36 cellular contexts compared by ENCODE assay signal in genomic region chr9:74096420-74096819, GRCh38.
"Had no signal": no experiment of that assay in that cellular context is flagged by ENCODE, and none has a peak within 500 bp of the region (broad histone marks: within the 10 kb centered on the region; RNA-seq: fewer than 3 reads in every experiment).

No MANE protein-coding gene starts in this region.

- H3K36me3 Mint-ChIP-seq: activated CD8-positive, alpha-beta memory T cell treated with anti-CD3 and anti-CD28 coated beads, Interleukin-2, amount 10 ng/mL, durations not matched to agents 7 days and 5 days; activated naive CD4-positive, alpha-beta T cell treated with anti-CD3 and anti-CD28 coated beads, Interleukin-2, amount 10 ng/mL, durations not matched to agents 7 days and 5 days; activated naive CD4-positive, alpha-beta T cell treated with anti-CD3 and anti-CD28 coated beads, Interleukin-2, amount 50 U/mL, for 24 hours; activated naive CD8-positive, alpha-beta T cell; activated naive CD8-positive, alpha-beta T cell treated with anti-CD3 and anti-CD28 coated beads, Interleukin-2, amount 10 ng/mL, durations not matched to agents 7 days and 5 days; T-cell had no signal

- H3K27ac ChIP-seq: body of pancreas, brain microvascular endothelial cell, breast epithelium, VCaP had no signal

- H3K4me1 Mint-ChIP-seq: activated CD4-positive, alpha-beta memory T cell treated with anti-CD3 and anti-CD28 coated beads, Interleukin-2, amount 10 ng/mL, durations not matched to agents 7 days and 5 days; activated CD4-positive, alpha-beta T cell treated with anti-CD3 and anti-CD28 coated beads for 36 hours; activated CD4-positive, alpha-beta T cell treated with anti-CD3 and anti-CD28 coated beads, Interleukin-2, amount 10 ng/mL, durations not matched to agents 7 days and 5 days; activated CD8-positive, alpha-beta memory T cell treated with anti-CD3 and anti-CD28 coated beads, Interleukin-2, amount 10 ng/mL, durations not matched to agents 7 days and 5 days; activated naive CD4-positive, alpha-beta T cell treated with anti-CD3 and anti-CD28 coated beads, Interleukin-2, amount 10 ng/mL, durations not matched to agents 7 days and 5 days; activated naive CD4-positive, alpha-beta T cell treated with anti-CD3 and anti-CD28 coated beads, Interleukin-2, amount 50 U/mL, for 24 hours; activated naive CD8-positive, alpha-beta T cell treated with anti-CD3 and anti-CD28 coated beads, Interleukin-2, amount 10 ng/mL, durations not matched to agents 7 days and 5 days; activated naive CD8-positive, alpha-beta T cell treated with anti-CD3 and anti-CD28 coated beads, Interleukin-2, amount 50 U/mL, for 24 hours; T-cell had no signal

- H3K27ac Mint-ChIP-seq: activated CD4-positive, alpha-beta memory T cell treated with anti-CD3 and anti-CD28 coated beads, Interleukin-2, amount 10 ng/mL, durations not matched to agents 7 days and 5 days; activated CD4-positive, alpha-beta T cell treated with anti-CD3 and anti-CD28 coated beads for 36 hours; activated CD4-positive, alpha-beta T cell treated with anti-CD3 and anti-CD28 coated beads, Interleukin-2, amount 10 ng/mL, durations not matched to agents 7 days and 5 days; activated CD8-positive, alpha-beta memory T cell treated with anti-CD3 and anti-CD28 coated beads, Interleukin-2, amount 10 ng/mL, durations not matched to agents 7 days and 5 days; activated CD8-positive, alpha-beta T cell treated with anti-CD3 and anti-CD28 coated beads, Interleukin-2, amount 10 ng/mL, durations not matched to agents 7 days and 5 days; activated naive CD4-positive, alpha-beta T cell treated with anti-CD3 and anti-CD28 coated beads, Interleukin-2, amount 10 ng/mL, durations not matched to agents 7 days and 5 days; activated naive CD4-positive, alpha-beta T cell treated with anti-CD3 and anti-CD28 coated beads, Interleukin-2, amount 50 U/mL, for 24 hours; activated naive CD8-positive, alpha-beta T cell; activated naive CD8-positive, alpha-beta T cell treated with anti-CD3 and anti-CD28 coated beads, Interleukin-2, amount 10 ng/mL, durations not matched to agents 7 days and 5 days; activated naive CD8-positive, alpha-beta T cell treated with anti-CD3 and anti-CD28 coated beads, Interleukin-2, amount 50 U/mL, for 24 hours; activated T-cell treated with anti-CD3 and anti-CD28 coated beads, Interleukin-2, amount 50 U/mL, for 24 hours; activated T-helper 2 cell treated with anti-CD3 and anti-CD28 coated beads, Interferon-gamma antibody, Interleukin-2, Interleukin-4, amounts not matched to agents 10 μg/mL and 5 μg/mL and 100 μg/mL, durations not matched to agents 14 hours and 24 hours and 36 hours; T-cell; T-helper 2 cell treated with Interferon-gamma antibody and Interleukin-4, amounts not matched to agents 5 μg/mL and 100 μg/mL, for 36 hours had no signal

- H3K4me1 ChIP-seq: body of pancreas, breast epithelium had no signal

- H3K27me3 ChIP-seq: body of pancreas, brain microvascular endothelial cell, breast epithelium had no signal

- H3K36me3 ChIP-seq: brain microvascular endothelial cell, breast epithelium had no signal

- ATAC-seq: activated CD4-positive, alpha-beta T cell treated with anti-CD3 and anti-CD28 coated beads for 36 hours; activated CD4-positive, CD25-positive, alpha-beta regulatory T cell treated with anti-CD3 and anti-CD28 coated beads, Interleukin-2, amount 50 U/mL, for 24 hours; activated CD8-positive, alpha-beta memory T cell treated with anti-CD3 and anti-CD28 coated beads, Interleukin-2, amount 10 ng/mL, durations not matched to agents 7 days and 5 days; activated CD8-positive, alpha-beta T cell treated with anti-CD3 and anti-CD28 coated beads, Interleukin-2, amount 10 ng/mL, durations not matched to agents 7 days and 5 days; activated naive CD8-positive, alpha-beta T cell treated with anti-CD3 and anti-CD28 coated beads, Interleukin-2, amount 50 U/mL, for 24 hours; body of pancreas; T-cell had no signal

- H3K27me3 Mint-ChIP-seq: activated CD4-positive, alpha-beta memory T cell treated with anti-CD3 and anti-CD28 coated beads, Interleukin-2, amount 10 ng/mL, durations not matched to agents 7 days and 5 days; activated CD4-positive, alpha-beta T cell treated with anti-CD3 and anti-CD28 coated beads for 36 hours; activated CD4-positive, alpha-beta T cell treated with anti-CD3 and anti-CD28 coated beads, Interleukin-2, amount 10 ng/mL, durations not matched to agents 7 days and 5 days; activated CD8-positive, alpha-beta memory T cell treated with anti-CD3 and anti-CD28 coated beads, Interleukin-2, amount 10 ng/mL, durations not matched to agents 7 days and 5 days; activated naive CD4-positive, alpha-beta T cell treated with anti-CD3 and anti-CD28 coated beads, Interleukin-2, amount 10 ng/mL, durations not matched to agents 7 days and 5 days; activated naive CD4-positive, alpha-beta T cell treated with anti-CD3 and anti-CD28 coated beads, Interleukin-2, amount 50 U/mL, for 24 hours; activated naive CD8-positive, alpha-beta T cell; activated naive CD8-positive, alpha-beta T cell treated with anti-CD3 and anti-CD28 coated beads, Interleukin-2, amount 10 ng/mL, durations not matched to agents 7 days and 5 days; activated naive CD8-positive, alpha-beta T cell treated with anti-CD3 and anti-CD28 coated beads, Interleukin-2, amount 50 U/mL, for 24 hours; activated T-cell treated with anti-CD3 and anti-CD28 coated beads, Interleukin-2, amount 50 U/mL, for 24 hours; T-cell had no signal

- H3K4me3 Mint-ChIP-seq: activated CD4-positive, alpha-beta memory T cell treated with anti-CD3 and anti-CD28 coated beads, Interleukin-2, amount 10 ng/mL, durations not matched to agents 7 days and 5 days; activated CD4-positive, alpha-beta T cell treated with anti-CD3 and anti-CD28 coated beads for 36 hours; activated CD4-positive, alpha-beta T cell treated with anti-CD3 and anti-CD28 coated beads, Interleukin-2, amount 10 ng/mL, durations not matched to agents 7 days and 5 days; activated CD8-positive, alpha-beta memory T cell treated with anti-CD3 and anti-CD28 coated beads, Interleukin-2, amount 10 ng/mL, durations not matched to agents 7 days and 5 days; activated CD8-positive, alpha-beta T cell treated with anti-CD3 and anti-CD28 coated beads, Interleukin-2, amount 10 ng/mL, durations not matched to agents 7 days and 5 days; activated naive CD4-positive, alpha-beta T cell treated with anti-CD3 and anti-CD28 coated beads, Interleukin-2, amount 10 ng/mL, durations not matched to agents 7 days and 5 days; activated naive CD4-positive, alpha-beta T cell treated with anti-CD3 and anti-CD28 coated beads, Interleukin-2, amount 50 U/mL, for 24 hours; activated naive CD8-positive, alpha-beta T cell; activated naive CD8-positive, alpha-beta T cell treated with anti-CD3 and anti-CD28 coated beads, Interleukin-2, amount 10 ng/mL, durations not matched to agents 7 days and 5 days; activated naive CD8-positive, alpha-beta T cell treated with anti-CD3 and anti-CD28 coated beads, Interleukin-2, amount 50 U/mL, for 24 hours; activated T-cell treated with anti-CD3 and anti-CD28 coated beads, Interleukin-2, amount 50 U/mL, for 24 hours; T-cell; T-helper 2 cell treated with Interferon-gamma antibody and Interleukin-4, amounts not matched to agents 5 μg/mL and 100 μg/mL, for 36 hours had no signal

- H3K9me3 Mint-ChIP-seq: activated naive CD4-positive, alpha-beta T cell treated with anti-CD3 and anti-CD28 coated beads, Interleukin-2, amount 10 ng/mL, durations not matched to agents 7 days and 5 days; activated T-helper 2 cell treated with anti-CD3 and anti-CD28 coated beads, Interferon-gamma antibody, Interleukin-2, Interleukin-4, amounts not matched to agents 10 μg/mL and 5 μg/mL and 100 μg/mL, durations not matched to agents 14 hours and 24 hours and 36 hours; T-helper 2 cell treated with Interferon-gamma antibody and Interleukin-4, amounts not matched to agents 5 μg/mL and 100 μg/mL, for 36 hours had no signal

- H3K9me3 ChIP-seq: body of pancreas, breast epithelium had no signal

- H3K4me3 ChIP-seq: body of pancreas, breast epithelium had no signal

- DNase-seq: activated CD4-positive, alpha-beta memory T cell treated with anti-CD3 and anti-CD28 coated beads, Interleukin-2, amount 10 ng/mL, durations not matched to agents 7 days and 5 days; activated CD4-positive, alpha-beta T cell treated with anti-CD3 and anti-CD28 coated beads for 1 hour; activated CD4-positive, alpha-beta T cell treated with anti-CD3 and anti-CD28 coated beads for 36 hours; activated CD4-positive, alpha-beta T cell treated with anti-CD3 and anti-CD28 coated beads for 48 hours; activated CD4-positive, alpha-beta T cell treated with anti-CD3 and anti-CD28 coated beads, Interleukin-2, amount 10 ng/mL, durations not matched to agents 7 days and 5 days; activated CD4-positive, alpha-beta T cell treated with anti-CD3 and anti-CD28 coated beads, Interleukin-2, amount 50 U/mL, for 48 hours; activated CD4-positive, CD25-positive, alpha-beta regulatory T cell; activated CD8-positive, alpha-beta memory T cell treated with anti-CD3 and anti-CD28 coated beads for 24 hours; activated CD8-positive, alpha-beta memory T cell treated with anti-CD3 and anti-CD28 coated beads, Interleukin-2, amount 10 ng/mL, durations not matched to agents 7 days and 5 days; activated CD8-positive, alpha-beta memory T cell treated with anti-CD3 and anti-CD28 coated beads, Interleukin-2, amount 50 U/mL, for 48 hours; activated CD8-positive, alpha-beta T cell treated with anti-CD3 and anti-CD28 coated beads, Interleukin-2, amount 10 ng/mL, durations not matched to agents 7 days and 5 days; activated effector memory CD4-positive, alpha-beta T cell treated with Interleukin-2 at 50 U/mL for 16 hours; activated gamma-delta T cell; activated naive CD4-positive, alpha-beta T cell treated with anti-CD3 and anti-CD28 coated beads, Interleukin-2, amount 10 ng/mL, durations not matched to agents 7 days and 5 days; activated naive CD4-positive, alpha-beta T cell treated with Interleukin-2 at 50 U/mL for 16 hours; activated naive CD8-positive, alpha-beta T cell treated with anti-CD3 and anti-CD28 coated beads, Interleukin-2, amount 10 ng/mL, durations not matched to agents 7 days and 5 days; activated naive CD8-positive, alpha-beta T cell treated with anti-CD3 and anti-CD28 coated beads, Interleukin-2, amount 50 U/mL, for 24 hours; activated T-cell treated with anti-CD3 and anti-CD28 coated beads, Interleukin-2, amount 50 U/mL, for 24 hours; activated T-cell treated with anti-CD3 and anti-CD28 coated beads, Interleukin-2, amount 50 U/mL, for 48 hours; amygdala; anterior cingulate cortex; body of pancreas; brain microvascular endothelial cell; central memory CD4-positive, alpha-beta T cell; T-cell; T-helper 2 cell; T-helper 9 cell had no signal

- FAIRE-seq: astrocyte, TTC549 had no signal
